1 cellular context compared by ENCODE assay signal in the genomic region with DNA sequence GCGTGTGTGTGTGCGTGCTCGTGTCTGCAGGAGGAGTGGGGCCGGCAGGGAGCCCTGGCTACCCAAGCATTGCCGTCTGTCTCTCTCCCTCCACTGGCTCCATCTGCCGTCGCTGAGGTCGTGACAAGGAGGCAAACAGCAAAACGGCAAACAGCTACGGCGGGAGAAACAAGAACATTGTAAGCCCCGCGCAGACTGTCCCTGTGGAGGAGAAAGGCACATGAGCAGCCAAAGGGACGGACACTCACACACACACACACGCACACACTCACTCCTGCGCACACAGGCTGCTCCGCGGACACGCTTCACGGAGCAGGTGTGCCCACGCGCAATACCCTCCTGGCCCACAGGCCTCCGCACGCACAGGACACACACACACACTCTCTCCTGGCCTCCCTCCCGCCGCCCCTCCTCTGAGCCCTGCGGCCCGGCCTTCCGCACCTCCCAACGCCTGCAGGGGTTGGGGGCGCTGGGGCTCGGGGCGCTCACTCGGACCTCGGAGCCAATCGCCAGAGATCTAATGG.
TF ChIP-seq lines count a peak whose summit lies in the region.

No MANE protein-coding gene starts in this region.

TF ChIP-seq in H1, 55 proteins besides CTCF, POLR2A, EP300 and RAD21:
- TF ChIP-seq FOSL1 (IDR thresholded peaks at IDR 0.05; ENCODE audit: insufficient read depth, low read depth, low read length) (no peak), JUN (IDR thresholded peaks at IDR 0.05; ENCODE audit: low read depth, low read length) (no peak), KDM5A (IDR thresholded peaks at IDR 0.05; ENCODE audit: low read length) (no peak), BRCA1 (IDR thresholded peaks at IDR 0.05; ENCODE audit: low read depth, low read length) (no peak), EZH2 (IDR thresholded peaks at IDR 0.05; ENCODE audit: low read depth, low read length, severe bottlenecking) (peak; percentile 69), RNF2 (IDR thresholded peaks at IDR 0.05; ENCODE audit: borderline replicate concordance, low read depth, low read length, missing control alignments, poor library complexity, severe bottlenecking) (peak; percentile 48), BACH1 (IDR thresholded peaks at IDR 0.05; ENCODE audit: low read length) (peak; percentile 5; the same call in 1 of the 2 replicates), TAF7 (optimal IDR thresholded peaks at IDR 0.05; ENCODE audit: borderline replicate concordance, low read depth, low read length) (no peak), SUZ12 (IDR thresholded peaks at IDR 0.05; ENCODE audit: low read length) (peak; percentile 10; the same call in 1 of the 2 replicates), SIX5 (IDR thresholded peaks at IDR 0.05; ENCODE audit: low read depth, low read length) (no peak), JUND (IDR thresholded peaks at IDR 0.05; ENCODE audit: low read length) (no peak), ASH2L (IDR thresholded peaks at IDR 0.05; ENCODE audit: low read length) (no peak), SP1 (IDR thresholded peaks at IDR 0.05; ENCODE audit: low read depth, low read length) (no peak), YY1 (IDR thresholded peaks at IDR 0.05; ENCODE audit: low read depth, low read length) (no peak), SIN3A (conservative IDR thresholded peaks at IDR 0.05 in 1 of 2, IDR thresholded peaks at IDR 0.05 in 1 of 2; ENCODE audit: low read depth in 1 of 2, low read length in 2 of 2) (no peak), SIRT6 (IDR thresholded peaks at IDR 0.05; ENCODE audit: low read length) (no peak)
- TF ChIP-seq, protein P1, sequence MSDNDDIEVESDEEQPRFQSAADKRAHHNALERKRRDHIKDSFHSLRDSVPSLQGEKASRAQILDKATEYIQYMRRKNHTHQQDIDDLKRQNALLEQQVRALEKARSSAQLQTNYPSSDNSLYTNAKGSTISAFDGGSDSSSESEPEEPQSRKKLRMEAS (IDR thresholded peaks at IDR 0.05): no peak
- TF ChIP-seq, protein P2, sequence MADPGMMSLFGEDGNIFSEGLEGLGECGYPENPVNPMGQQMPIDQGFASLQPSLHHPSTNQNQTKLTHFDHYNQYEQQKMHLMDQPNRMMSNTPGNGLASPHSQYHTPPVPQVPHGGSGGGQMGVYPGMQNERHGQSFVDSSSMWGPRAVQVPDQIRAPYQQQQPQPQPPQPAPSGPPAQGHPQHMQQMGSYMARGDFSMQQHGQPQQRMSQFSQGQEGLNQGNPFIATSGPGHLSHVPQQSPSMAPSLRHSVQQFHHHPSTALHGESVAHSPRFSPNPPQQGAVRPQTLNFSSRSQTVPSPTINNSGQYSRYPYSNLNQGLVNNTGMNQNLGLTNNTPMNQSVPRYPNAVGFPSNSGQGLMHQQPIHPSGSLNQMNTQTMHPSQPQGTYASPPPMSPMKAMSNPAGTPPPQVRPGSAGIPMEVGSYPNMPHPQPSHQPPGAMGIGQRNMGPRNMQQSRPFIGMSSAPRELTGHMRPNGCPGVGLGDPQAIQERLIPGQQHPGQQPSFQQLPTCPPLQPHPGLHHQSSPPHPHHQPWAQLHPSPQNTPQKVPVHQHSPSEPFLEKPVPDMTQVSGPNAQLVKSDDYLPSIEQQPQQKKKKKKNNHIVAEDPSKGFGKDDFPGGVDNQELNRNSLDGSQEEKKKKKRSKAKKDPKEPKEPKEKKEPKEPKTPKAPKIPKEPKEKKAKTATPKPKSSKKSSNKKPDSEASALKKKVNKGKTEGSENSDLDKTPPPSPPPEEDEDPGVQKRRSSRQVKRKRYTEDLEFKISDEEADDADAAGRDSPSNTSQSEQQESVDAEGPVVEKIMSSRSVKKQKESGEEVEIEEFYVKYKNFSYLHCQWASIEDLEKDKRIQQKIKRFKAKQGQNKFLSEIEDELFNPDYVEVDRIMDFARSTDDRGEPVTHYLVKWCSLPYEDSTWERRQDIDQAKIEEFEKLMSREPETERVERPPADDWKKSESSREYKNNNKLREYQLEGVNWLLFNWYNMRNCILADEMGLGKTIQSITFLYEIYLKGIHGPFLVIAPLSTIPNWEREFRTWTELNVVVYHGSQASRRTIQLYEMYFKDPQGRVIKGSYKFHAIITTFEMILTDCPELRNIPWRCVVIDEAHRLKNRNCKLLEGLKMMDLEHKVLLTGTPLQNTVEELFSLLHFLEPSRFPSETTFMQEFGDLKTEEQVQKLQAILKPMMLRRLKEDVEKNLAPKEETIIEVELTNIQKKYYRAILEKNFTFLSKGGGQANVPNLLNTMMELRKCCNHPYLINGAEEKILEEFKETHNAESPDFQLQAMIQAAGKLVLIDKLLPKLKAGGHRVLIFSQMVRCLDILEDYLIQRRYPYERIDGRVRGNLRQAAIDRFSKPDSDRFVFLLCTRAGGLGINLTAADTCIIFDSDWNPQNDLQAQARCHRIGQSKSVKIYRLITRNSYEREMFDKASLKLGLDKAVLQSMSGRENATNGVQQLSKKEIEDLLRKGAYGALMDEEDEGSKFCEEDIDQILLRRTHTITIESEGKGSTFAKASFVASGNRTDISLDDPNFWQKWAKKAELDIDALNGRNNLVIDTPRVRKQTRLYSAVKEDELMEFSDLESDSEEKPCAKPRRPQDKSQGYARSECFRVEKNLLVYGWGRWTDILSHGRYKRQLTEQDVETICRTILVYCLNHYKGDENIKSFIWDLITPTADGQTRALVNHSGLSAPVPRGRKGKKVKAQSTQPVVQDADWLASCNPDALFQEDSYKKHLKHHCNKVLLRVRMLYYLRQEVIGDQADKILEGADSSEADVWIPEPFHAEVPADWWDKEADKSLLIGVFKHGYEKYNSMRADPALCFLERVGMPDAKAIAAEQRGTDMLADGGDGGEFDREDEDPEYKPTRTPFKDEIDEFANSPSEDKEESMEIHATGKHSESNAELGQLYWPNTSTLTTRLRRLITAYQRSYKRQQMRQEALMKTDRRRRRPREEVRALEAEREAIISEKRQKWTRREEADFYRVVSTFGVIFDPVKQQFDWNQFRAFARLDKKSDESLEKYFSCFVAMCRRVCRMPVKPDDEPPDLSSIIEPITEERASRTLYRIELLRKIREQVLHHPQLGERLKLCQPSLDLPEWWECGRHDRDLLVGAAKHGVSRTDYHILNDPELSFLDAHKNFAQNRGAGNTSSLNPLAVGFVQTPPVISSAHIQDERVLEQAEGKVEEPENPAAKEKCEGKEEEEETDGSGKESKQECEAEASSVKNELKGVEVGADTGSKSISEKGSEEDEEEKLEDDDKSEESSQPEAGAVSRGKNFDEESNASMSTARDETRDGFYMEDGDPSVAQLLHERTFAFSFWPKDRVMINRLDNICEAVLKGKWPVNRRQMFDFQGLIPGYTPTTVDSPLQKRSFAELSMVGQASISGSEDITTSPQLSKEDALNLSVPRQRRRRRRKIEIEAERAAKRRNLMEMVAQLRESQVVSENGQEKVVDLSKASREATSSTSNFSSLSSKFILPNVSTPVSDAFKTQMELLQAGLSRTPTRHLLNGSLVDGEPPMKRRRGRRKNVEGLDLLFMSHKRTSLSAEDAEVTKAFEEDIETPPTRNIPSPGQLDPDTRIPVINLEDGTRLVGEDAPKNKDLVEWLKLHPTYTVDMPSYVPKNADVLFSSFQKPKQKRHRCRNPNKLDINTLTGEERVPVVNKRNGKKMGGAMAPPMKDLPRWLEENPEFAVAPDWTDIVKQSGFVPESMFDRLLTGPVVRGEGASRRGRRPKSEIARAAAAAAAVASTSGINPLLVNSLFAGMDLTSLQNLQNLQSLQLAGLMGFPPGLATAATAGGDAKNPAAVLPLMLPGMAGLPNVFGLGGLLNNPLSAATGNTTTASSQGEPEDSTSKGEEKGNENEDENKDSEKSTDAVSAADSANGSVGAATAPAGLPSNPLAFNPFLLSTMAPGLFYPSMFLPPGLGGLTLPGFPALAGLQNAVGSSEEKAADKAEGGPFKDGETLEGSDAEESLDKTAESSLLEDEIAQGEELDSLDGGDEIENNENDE (IDR thresholded peaks at IDR 0.05; ENCODE audit: insufficient replicate concordance, low read length): no peak
- TF ChIP-seq, protein P3, sequence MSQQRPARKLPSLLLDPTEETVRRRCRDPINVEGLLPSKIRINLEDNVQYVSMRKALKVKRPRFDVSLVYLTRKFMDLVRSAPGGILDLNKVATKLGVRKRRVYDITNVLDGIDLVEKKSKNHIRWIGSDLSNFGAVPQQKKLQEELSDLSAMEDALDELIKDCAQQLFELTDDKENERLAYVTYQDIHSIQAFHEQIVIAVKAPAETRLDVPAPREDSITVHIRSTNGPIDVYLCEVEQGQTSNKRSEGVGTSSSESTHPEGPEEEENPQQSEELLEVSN (IDR thresholded peaks at IDR 0.05): peak; percentile 47
